Comparison of ENCODE assay signal across 15 cellular contexts in genomic region chr3:11565932-11566331, GRCh38.
"Had no signal": no experiment of that assay in that cellular context is flagged by ENCODE, and none has a peak within 500 bp of the region (broad histone marks: within the 10 kb centered on the region; RNA-seq: fewer than 3 reads in every experiment).

No MANE protein-coding gene starts in this region.

- H3K27me3 Mint-ChIP-seq: activated B cell treated with CpG ODN at 0.5 μM for 24 hours; activated CD4-positive, alpha-beta T cell treated with anti-CD3 and anti-CD28 coated beads, Interleukin-2, amount 10 ng/mL, durations not matched to agents 24 days and 14 days had no signal

- H3K4me3 ChIP-seq: suprapubic skin, upper lobe of right lung had no signal

- H3K9me3 ChIP-seq: suprapubic skin, upper lobe of right lung had no signal

- DNase-seq: activated B cell treated with CpG ODN at 0.5 μM for 24 hours; activated CD4-positive, alpha-beta T cell treated with anti-CD3 and anti-CD28 coated beads, Interleukin-2, amount 10 ng/mL, durations not matched to agents 24 days and 14 days; activated T-cell treated with anti-CD3 and anti-CD28 coated beads for 4 hours; amygdala; cerebellar nuclear complex; dermis blood vessel endothelial cell; endodermal cell; stimulated activated CD4-positive, alpha-beta T cell treated with anti-CD3 and anti-CD28 coated beads, Interleukin-2, amount 100 ng/mL, for 24 hours; stimulated activated naive CD8-positive, alpha-beta T cell treated with anti-CD3 and anti-CD28 coated beads, Interleukin-15, Interleukin-2, amounts not matched to agents 100 U/mL and 50 U/mL, for 24 hours; upper lobe of right lung had no signal

- H3K4me3 Mint-ChIP-seq: activated B cell treated with CpG ODN at 0.5 μM for 24 hours; activated CD4-positive, alpha-beta T cell treated with anti-CD3 and anti-CD28 coated beads, Interleukin-2, amount 10 ng/mL, durations not matched to agents 24 days and 14 days; endodermal cell; T-helper 1 cell treated with Interleukin-12 subunit alpha and Interleukin-12 subunit beta and Interleukin-4 antibody, amounts not matched to agents 30 μg/mL and 1 μg/mL, for 36 hours had no signal

- H3K9me3 Mint-ChIP-seq: activated B cell treated with CpG ODN at 0.5 μM for 24 hours; activated CD4-positive, alpha-beta T cell treated with anti-CD3 and anti-CD28 coated beads, Interleukin-2, amount 10 ng/mL, durations not matched to agents 24 days and 14 days; activated naive CD4-positive, alpha-beta T cell treated with anti-CD3 and anti-CD28 coated beads, Interleukin-2, amount 50 U/mL, for 72 hours; endodermal cell; T-helper 1 cell treated with Interleukin-12 subunit alpha and Interleukin-12 subunit beta and Interleukin-4 antibody, amounts not matched to agents 30 μg/mL and 1 μg/mL, for 36 hours had no signal

- H3K27ac ChIP-seq: upper lobe of right lung had no signal

- ATAC-seq: activated naive CD4-positive, alpha-beta T cell treated with anti-CD3 and anti-CD28 coated beads, Interleukin-2, amount 50 U/mL, for 72 hours; left lobe of liver; SK-N-SH treated with all-trans-retinoic acid at 6 μM for 48 hours; stimulated activated naive CD8-positive, alpha-beta T cell treated with anti-CD3 and anti-CD28 coated beads, Interleukin-15, Interleukin-2, amounts not matched to agents 100 U/mL and 50 U/mL, for 24 hours; upper lobe of right lung had no signal

- H3K27me3 ChIP-seq: suprapubic skin, upper lobe of right lung had no signal

- H3K27ac Mint-ChIP-seq: activated B cell treated with CpG ODN at 0.5 μM for 24 hours; activated CD4-positive, alpha-beta T cell treated with anti-CD3 and anti-CD28 coated beads, Interleukin-2, amount 10 ng/mL, durations not matched to agents 24 days and 14 days had no signal

- H3K4me1 Mint-ChIP-seq: activated B cell treated with CpG ODN at 0.5 μM for 24 hours, endodermal cell had no signal
